Comparison of ENCODE assay signal across 10 cellular contexts in the genomic region with DNA sequence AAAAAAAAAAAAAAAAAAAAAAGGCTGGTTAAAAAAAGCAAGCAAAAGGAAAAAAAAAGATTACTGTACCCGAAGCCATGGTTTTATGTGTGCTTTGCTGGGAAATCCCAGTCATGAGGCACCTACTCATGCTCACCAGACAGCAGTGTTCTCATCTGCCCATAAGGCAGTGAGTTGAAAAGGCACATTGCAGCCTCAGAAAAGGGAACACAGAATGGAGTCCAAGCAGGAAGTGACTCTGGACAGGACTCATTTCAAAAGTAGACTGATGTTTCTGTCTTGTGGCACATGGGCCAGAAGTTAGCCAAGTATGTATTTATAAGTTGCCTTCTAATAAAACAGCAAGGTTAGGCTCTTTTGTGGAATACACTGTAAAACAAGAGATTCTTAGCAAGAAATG. TPM values are rescaled to one million over a fixed set of nuclear protein-coding genes. Genes with fewer than 3 reads are reported as not detected.
A peak's percentile ranks its signal among the peaks of the same experiment; 100 is the strongest.
DNase-seq lines count a peak whose midpoint lies in the region; ATAC-seq and TF ChIP-seq lines count a peak whose summit lies in the region.
"Had no signal": no experiment of that assay in that cellular context is flagged by ENCODE, and none has a peak within 500 bp of the region (broad histone marks: within the 10 kb centered on the region; RNA-seq: fewer than 3 reads in every experiment).

No MANE protein-coding gene starts in this region.

- no peak for TF ChIP-seq POLR2A in uterus (IDR thresholded peaks at IDR 0.05)

- peak; percentile 77 for ATAC-seq in GM21723 (IDR thresholded peaks at IDR 0.05; ENCODE audit: unreplicated experiment)
- ATAC-seq in effector memory CD8-positive, alpha-beta T cell (replicated peaks), result peak; percentile 78
- peak; percentile 86 for ATAC-seq in stimulated activated naive CD8-positive, alpha-beta T cell treated with anti-CD3 and anti-CD28 coated beads, Interleukin-15, Interleukin-2, amounts not matched to agents 100 U/mL and 50 U/mL, for 24 hours

- no peaks in the 10 kb centered on the region for H3K9me3 ChIP-seq in uterus
- H3K9me3 ChIP-seq: tibial artery had no signal

- no peaks in the 10 kb centered on the region for H3K4me1 ChIP-seq in uterus
- H3K4me1 ChIP-seq: tibial artery had no signal

- H3K27ac ChIP-seq in uterus, result no peak overlapping the region
- H3K27ac ChIP-seq: 22Rv1, tibial artery had no signal

- H3K36me3 ChIP-seq in uterus, result no peaks in the 10 kb centered on the region

- H3K9me3 Mint-ChIP-seq in effector memory CD8-positive, alpha-beta T cell, result no peaks in the 10 kb centered on the region

- peak overlapping the region; percentile 82 for H3K27ac Mint-ChIP-seq in effector memory CD8-positive, alpha-beta T cell

- DNase-seq in DMS53 (lab: John Stamatoyannopoulos, UW) (peak; percentile 23), DMS53 treated with DMSO at 0.1 percent for 48 hours (lab: John Stamatoyannopoulos, UW; ENCODE audit: unreplicated experiment) (no peak), Kasumi-1 (lab: John Stamatoyannopoulos, UW) (peak; percentile 44 to 48), uterus (no peak)
- no peak for DNase-seq in effector memory CD8-positive, alpha-beta T cell
- peak; percentile 17 for DNase-seq in stimulated activated naive CD8-positive, alpha-beta T cell treated with anti-CD3 and anti-CD28 coated beads, Interleukin-15, Interleukin-2, amounts not matched to agents 100 U/mL and 50 U/mL, for 24 hours
- no peak for DNase-seq in activated CD4-positive, CD25-positive, alpha-beta regulatory T cell (lab: John Stamatoyannopoulos, UW)

- peaks cover 5 to 8% of the 10 kb centered on the region in 2 donors for H3K4me1 Mint-ChIP-seq in effector memory CD8-positive, alpha-beta T cell (ENCODE audit: low read depth in 2 of 2)

- H3K4me3 ChIP-seq in uterus, result no peak overlapping the region
- H3K4me3 ChIP-seq: tibial artery had no signal

- H3K36me3 Mint-ChIP-seq in effector memory CD8-positive, alpha-beta T cell (ENCODE audit: insufficient read depth), result peaks cover 15% of the 10 kb centered on the region

- no peak overlapping the region for H3K4me3 Mint-ChIP-seq in effector memory CD8-positive, alpha-beta T cell

- H3K27me3 ChIP-seq in uterus, result no peaks in the 10 kb centered on the region
- H3K27me3 ChIP-seq: tibial artery had no signal

- intact Hi-C loops in uterus (cut with DNase I; ENCODE audit: low total_unique reads), result no loop called here

- no peaks in the 10 kb centered on the region for H3K27me3 Mint-ChIP-seq in effector memory CD8-positive, alpha-beta T cell

- no peak for TF ChIP-seq CTCF in uterus (IDR thresholded peaks at IDR 0.05)

RNA-seq across cellular contexts. Expression of gene PDSS1, which starts 40.2 kb away (rescaled TPM):
- total RNA-seq in uterus, result 10 to 100 TPM in 1 of 4 donors, 1 to 10 TPM in 3; 3.6 to 17.9 (median 9.2) TPM

Comparison
In these comparisons a context has a peak if more than half of its experiments do, and no peak if none do; other contexts are left out.
1. DNase-seq: peak in DMS53 (single experiment), Kasumi-1 (2 of 2) and stimulated activated naive CD8-positive, alpha-beta T cell treated with anti-CD3 and anti-CD28 coated beads, Interleukin-15, Interleukin-2, amounts not matched to agents 100 U/mL and 50 U/mL, for 24 hours (single experiment); none in DMS53 treated with DMSO at 0.1 percent for 48 hours (single experiment), effector memory CD8-positive, alpha-beta T cell (0 of 3), uterus (0 of 2) and activated CD4-positive, CD25-positive, alpha-beta regulatory T cell (0 of 4).
2. Peak in every context shown above with its lines, with median percentiles within 50 percentile points of each other: ATAC-seq.